In the genomic region with DNA sequence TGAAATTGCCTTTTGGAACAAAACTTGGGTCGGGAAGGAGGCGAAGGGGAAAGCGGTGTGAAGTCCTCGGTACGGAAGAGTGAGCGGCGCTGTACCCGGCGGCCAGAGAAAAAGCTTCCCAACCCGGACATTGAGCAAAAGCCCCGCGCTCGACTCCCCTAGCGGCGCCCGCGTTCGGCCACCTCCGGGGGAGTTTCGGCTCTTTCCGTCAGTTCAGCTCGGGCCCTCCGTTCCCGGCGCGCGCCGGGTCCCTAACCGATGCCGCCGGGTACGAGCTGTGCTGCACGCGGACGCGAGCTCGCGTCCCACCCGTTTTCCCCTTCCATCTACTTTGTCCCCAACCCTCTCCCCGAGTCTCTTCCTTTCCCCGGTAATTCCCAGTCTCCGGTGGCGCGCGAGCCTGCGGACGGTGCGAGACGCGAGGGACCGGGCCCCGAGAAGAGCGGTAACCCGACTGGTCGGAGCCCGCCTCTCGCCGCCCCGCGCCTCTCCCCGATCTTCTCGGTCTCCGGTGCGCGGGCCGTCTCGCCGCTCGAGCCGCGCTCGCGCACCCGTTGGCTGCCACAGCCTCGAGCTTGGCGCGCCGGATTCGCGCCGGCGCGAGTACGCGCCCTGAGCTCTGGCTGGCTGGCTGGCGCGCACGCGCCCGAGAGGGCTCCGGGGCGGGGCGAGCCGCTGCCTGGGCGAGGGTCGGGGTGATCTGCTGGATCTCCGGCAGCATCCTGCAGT, we compare ENCODE assay signal across 8 cellular contexts. TPM values are rescaled to one million over a fixed set of nuclear protein-coding genes. Genes with fewer than 3 reads are reported as not detected.
DNase-seq lines count a peak whose midpoint lies in the region; ATAC-seq and TF ChIP-seq lines count a peak whose summit lies in the region.

No MANE protein-coding gene starts in this region.

- TF ChIP-seq CTCF in HEK293 (tag by site-specific recombination; IDR thresholded peaks at IDR 0.05): peak; percentile 90
- TF ChIP-seq CTCF in omental fat pad (IDR thresholded peaks at IDR 0.05): no peak

- H3K4me1 ChIP-seq in HEK293 (ENCODE audit: control insufficient read depth, insufficient read depth, low read length): peaks cover 9% of the 10 kb centered on the region

- CTCF ChIA-PET in HEK293 (lab: Yijun Ruan, JAX): interaction anchor here (0.6 to 11.9 kb wide), 18 partner anchors 9 to 672 kb away, joined by 3 to 517 read pairs (median 4); partner anchors contain the start of genes DNAJC22 and PRPH
- CTCF ChIA-PET in activated naive CD4-positive, alpha-beta T cell treated with anti-CD3 and anti-CD28 coated beads, Interleukin-2, amount 10 ng/mL, durations not matched to agents 7 days and 5 days (lab: Charles Lee): interaction anchor here (1.0 to 11.6 kb wide), 11 partner anchors 9 to 148 kb away, joined by 3 to 309 read pairs (median 3); partner anchors contain the start of genes C1QL4 and TROAP

- H3K36me3 ChIP-seq in HEK293 (ENCODE audit: control insufficient read depth in 2 of 2, insufficient read depth in 1 of 2, low read length in 2 of 2): no peaks in the 10 kb centered on the region; a peak in 1 of 3 replicates

- H3K4me1 Mint-ChIP-seq in activated naive CD4-positive, alpha-beta T cell treated with anti-CD3 and anti-CD28 coated beads, Interleukin-2, amount 10 ng/mL, durations not matched to agents 7 days and 5 days: peaks cover 38% of the 10 kb centered on the region

- peak overlapping the region; percentile 94 for H3K27ac Mint-ChIP-seq in activated naive CD4-positive, alpha-beta T cell treated with anti-CD3 and anti-CD28 coated beads, Interleukin-2, amount 10 ng/mL, durations not matched to agents 7 days and 5 days

- H3K9me3 Mint-ChIP-seq in activated naive CD4-positive, alpha-beta T cell treated with anti-CD3 and anti-CD28 coated beads, Interleukin-2, amount 10 ng/mL, durations not matched to agents 7 days and 5 days: no peaks in the 10 kb centered on the region

- DNase-seq in GDM1 (lab: John Stamatoyannopoulos, UW): peak; percentile 94
- peak; percentile 79 for DNase-seq in MV-4-11 (lab: John Stamatoyannopoulos, UW)
- DNase-seq in SK-MEL-5 (ENCODE audit: low read depth, low spot score): peak; percentile 95
- peak; percentile 93 for DNase-seq in activated naive CD4-positive, alpha-beta T cell treated with anti-CD3 and anti-CD28 coated beads, Interleukin-2, amount 10 ng/mL, durations not matched to agents 7 days and 5 days
- peak; percentile 80 for DNase-seq in globus pallidus (ENCODE audit: low spot score)
- peak; percentile 45 for DNase-seq in omental fat pad (ENCODE audit: low spot score)

- H3K4me3 Mint-ChIP-seq in activated naive CD4-positive, alpha-beta T cell treated with anti-CD3 and anti-CD28 coated beads, Interleukin-2, amount 10 ng/mL, durations not matched to agents 7 days and 5 days: peak overlapping the region; percentile 93

- in situ Hi-C loops in SK-MEL-5 (cut with HindIII; ENCODE audit: low pct_unique_long_range_greater_than_20kb, low sequenced_read_pairs): loop anchor here (10.0 kb wide), 1 partner anchor 148 kb away; no protein-coding TSS in a partner anchor

- H3K4me3 ChIP-seq in HEK293 (ENCODE audit: low read depth, low read length): peak overlapping the region; percentile 97

- POLR2A ChIA-PET in HEK293 (lab: Yijun Ruan, JAX): interaction anchor here (0.5 to 2.7 kb wide), 56 partner anchors 8 to 1588 kb away, joined by 3 to 24 read pairs (median 5); partner anchors contain the start of genes DNAJC22, KCNH3, PRPF40B and PRPH

- peak; percentile 96 for ATAC-seq in omental fat pad (ENCODE audit: low FRiP score)

- no peaks in the 10 kb centered on the region for H3K9me3 ChIP-seq in HEK293 (ENCODE audit: control insufficient read depth, insufficient read depth, low read depth, low read length)

- H3K36me3 Mint-ChIP-seq in activated naive CD4-positive, alpha-beta T cell treated with anti-CD3 and anti-CD28 coated beads, Interleukin-2, amount 10 ng/mL, durations not matched to agents 7 days and 5 days: peaks cover 2% of the 10 kb centered on the region

- H3K27me3 Mint-ChIP-seq in activated naive CD4-positive, alpha-beta T cell treated with anti-CD3 and anti-CD28 coated beads, Interleukin-2, amount 10 ng/mL, durations not matched to agents 7 days and 5 days: peaks cover 13% of the 10 kb centered on the region

- H3K27ac ChIP-seq in HEK293 (ENCODE audit: extremely low read depth, low read depth, low read length) (peak overlapping the region; percentile 99), temporal lobe (ENCODE audit: low read depth, low read length) (peak overlapping the region; percentile 79)

TF ChIP-seq in HEK293, 187 proteins besides CTCF, POLR2A, EP300 and RAD21 (continues in another document):
- no peak for TF ChIP-seq ZNF140 (tag by site-specific recombination; IDR thresholded peaks at IDR 0.05)
- no peak for TF ChIP-seq ZNF704 (tag by site-specific recombination; IDR thresholded peaks at IDR 0.05)
- peak; percentile 34; the same call in 1 of the 2 replicates for TF ChIP-seq ZBTB1 (tag by site-specific recombination; IDR thresholded peaks at IDR 0.05)
- TF ChIP-seq ZSCAN23 (tag by site-specific recombination; IDR thresholded peaks at IDR 0.05): 0 out of 2 replicates have a peak, but pooled peaks have one; percentile 23
- TF ChIP-seq HOXC10 (CRISPR knock-in tag; IDR thresholded peaks at IDR 0.05): peak; percentile 62; the same call in 1 of the 2 replicates
- TF ChIP-seq REPIN1 (tag by site-specific recombination; IDR thresholded peaks at IDR 0.05; ENCODE audit: low read depth): peak; percentile 86; the same call in 1 of the 2 replicates
- peak; percentile 70 for TF ChIP-seq ZNF629 (tag by site-specific recombination; IDR thresholded peaks at IDR 0.05)
- no peak for TF ChIP-seq ZNF521 (tag by site-specific recombination; IDR thresholded peaks at IDR 0.05)
- TF ChIP-seq ZFP37 (tag by site-specific recombination; IDR thresholded peaks at IDR 0.05): peak; percentile 72; the same call in 1 of the 2 replicates
- TF ChIP-seq TRIM28 (IDR thresholded peaks at IDR 0.05; ENCODE audit: borderline replicate concordance, low read length): no peak
- TF ChIP-seq ZNF121 (tag by site-specific recombination; IDR thresholded peaks at IDR 0.05): peak; percentile 52
- peak; percentile 86; the same call in 1 of the 2 replicates for TF ChIP-seq ZNF391 (tag by site-specific recombination; IDR thresholded peaks at IDR 0.05; ENCODE audit: borderline replicate concordance, low read depth)
- TF ChIP-seq ZNF302 (tag by site-specific recombination; IDR thresholded peaks at IDR 0.05; ENCODE audit: low read depth): no peak
- TF ChIP-seq ZNF366 (tag by site-specific recombination; conservative IDR thresholded peaks at IDR 0.05): no peak
- TF ChIP-seq, protein P1, sequence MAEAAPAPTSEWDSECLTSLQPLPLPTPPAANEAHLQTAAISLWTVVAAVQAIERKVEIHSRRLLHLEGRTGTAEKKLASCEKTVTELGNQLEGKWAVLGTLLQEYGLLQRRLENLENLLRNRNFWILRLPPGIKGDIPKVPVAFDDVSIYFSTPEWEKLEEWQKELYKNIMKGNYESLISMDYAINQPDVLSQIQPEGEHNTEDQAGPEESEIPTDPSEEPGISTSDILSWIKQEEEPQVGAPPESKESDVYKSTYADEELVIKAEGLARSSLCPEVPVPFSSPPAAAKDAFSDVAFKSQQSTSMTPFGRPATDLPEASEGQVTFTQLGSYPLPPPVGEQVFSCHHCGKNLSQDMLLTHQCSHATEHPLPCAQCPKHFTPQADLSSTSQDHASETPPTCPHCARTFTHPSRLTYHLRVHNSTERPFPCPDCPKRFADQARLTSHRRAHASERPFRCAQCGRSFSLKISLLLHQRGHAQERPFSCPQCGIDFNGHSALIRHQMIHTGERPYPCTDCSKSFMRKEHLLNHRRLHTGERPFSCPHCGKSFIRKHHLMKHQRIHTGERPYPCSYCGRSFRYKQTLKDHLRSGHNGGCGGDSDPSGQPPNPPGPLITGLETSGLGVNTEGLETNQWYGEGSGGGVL (tag by site-specific recombination; IDR thresholded peaks at IDR 0.05): no peak
- TF ChIP-seq ZNF423 (tag by site-specific recombination; IDR thresholded peaks at IDR 0.05): no peak
- TF ChIP-seq ZNF10 (tag by site-specific recombination; IDR thresholded peaks at IDR 0.05): no peak; the same call in 1 of the 2 replicates
- no peak for TF ChIP-seq RBAK (tag by site-specific recombination; IDR thresholded peaks at IDR 0.05)
- no peak for TF ChIP-seq ZNF16 (tag by site-specific recombination; IDR thresholded peaks at IDR 0.05; ENCODE audit: low read depth)
- TF ChIP-seq ZBTB20 (tag by site-specific recombination; IDR thresholded peaks at IDR 0.05): peak; percentile 76; the same call in 1 of the 2 replicates

RNA-seq across cellular contexts. Expression of gene SPATS2, which starts 0.4 kb away (rescaled TPM):
- total RNA-seq in SK-MEL-5 (2014; rRNA removed; shearing (Covaris generic)): 57.0 and 71.5 TPM in 2 replicates
- polyA plus RNA-seq in SK-MEL-5 (2015; cell fraction: cytosol; rRNA removed): 52.8 and 65.7 TPM in 2 replicates
- 61.3 and 67.2 TPM in 2 replicates for polyA plus RNA-seq in SK-MEL-5 (2015; cell fraction: nucleus; rRNA removed)
- total RNA-seq in omental fat pad (10 to 100 TPM in 2 of 4 donors, 1 to 10 TPM in 2; 8.0 to 16.2 (median 9.7) TPM), temporal lobe (36.4 TPM)

RNA-seq across cellular contexts. Expression of gene DNAJC22, which starts 20.1 kb away (rescaled TPM):
- total RNA-seq in SK-MEL-5 (2014; rRNA removed; shearing (Covaris generic)): 11.9 and 13.2 TPM in 2 replicates
- polyA plus RNA-seq in SK-MEL-5 (2015; cell fraction: cytosol; rRNA removed): 12.6 and 13.1 TPM in 2 replicates
- polyA plus RNA-seq in SK-MEL-5 (2015; cell fraction: nucleus; rRNA removed): 11.6 and 13.5 TPM in 2 replicates
- total RNA-seq in omental fat pad (1 to 10 TPM in 3 of 4 donors, not detected in 1; 1.8 to 9.2 (median 3.0) TPM), temporal lobe (under 0.01 TPM)

RNA-seq across cellular contexts. Expression of gene C1QL4, which starts 29.8 kb away (rescaled TPM):
- 3.5 and 3.6 TPM in 2 replicates for total RNA-seq in SK-MEL-5 (2014; rRNA removed; shearing (Covaris generic))
- polyA plus RNA-seq in SK-MEL-5 (2015; cell fraction: cytosol; rRNA removed): 4.7 and 5.0 TPM in 2 replicates
- 1.3 and 2.8 TPM in 2 replicates for polyA plus RNA-seq in SK-MEL-5 (2015; cell fraction: nucleus; rRNA removed)
- total RNA-seq in omental fat pad: 1 to 10 TPM in 1 of 4 donors, under 1 TPM in 1, not detected in 2; 0.65 to 1.1 TPM
- under 0.01 TPM for total RNA-seq in temporal lobe

RNA-seq across cellular contexts. Expression of gene TROAP, which starts 43.8 kb away (rescaled TPM):
- total RNA-seq in SK-MEL-5 (2014; rRNA removed; shearing (Covaris generic)): 17.9 and 28.6 TPM in 2 replicates
- 28.9 and 38.2 TPM in 2 replicates for polyA plus RNA-seq in SK-MEL-5 (2015; cell fraction: cytosol; rRNA removed)
- 113 and 141 TPM in 2 replicates for polyA plus RNA-seq in SK-MEL-5 (2015; cell fraction: nucleus; rRNA removed)
- total RNA-seq in omental fat pad: 1 to 10 TPM in 1 of 4 donors, under 1 TPM in 1, not detected in 2; 0.37 to 1.6 TPM
- total RNA-seq in temporal lobe: 0.49 TPM

Comparison
In these comparisons a context has a peak if more than half of its experiments do, and no peak if none do; other contexts are left out.
1. Peak in every context shown above with its lines: DNase-seq, ATAC-seq, H3K4me3 ChIP-seq and H3K27ac ChIP-seq.
2. DNase-seq: peak in every context shown above with its lines; median percentile 95 in SK-MEL-5; 94 in GDM1; 93 in activated naive CD4-positive, alpha-beta T cell treated with anti-CD3 and anti-CD28 coated beads, Interleukin-2, amount 10 ng/mL, durations not matched to agents 7 days and 5 days; 80 in globus pallidus; 79 in MV-4-11; 45 in omental fat pad.